ENCODE assay signal across 10 cellular contexts in the genomic region with DNA sequence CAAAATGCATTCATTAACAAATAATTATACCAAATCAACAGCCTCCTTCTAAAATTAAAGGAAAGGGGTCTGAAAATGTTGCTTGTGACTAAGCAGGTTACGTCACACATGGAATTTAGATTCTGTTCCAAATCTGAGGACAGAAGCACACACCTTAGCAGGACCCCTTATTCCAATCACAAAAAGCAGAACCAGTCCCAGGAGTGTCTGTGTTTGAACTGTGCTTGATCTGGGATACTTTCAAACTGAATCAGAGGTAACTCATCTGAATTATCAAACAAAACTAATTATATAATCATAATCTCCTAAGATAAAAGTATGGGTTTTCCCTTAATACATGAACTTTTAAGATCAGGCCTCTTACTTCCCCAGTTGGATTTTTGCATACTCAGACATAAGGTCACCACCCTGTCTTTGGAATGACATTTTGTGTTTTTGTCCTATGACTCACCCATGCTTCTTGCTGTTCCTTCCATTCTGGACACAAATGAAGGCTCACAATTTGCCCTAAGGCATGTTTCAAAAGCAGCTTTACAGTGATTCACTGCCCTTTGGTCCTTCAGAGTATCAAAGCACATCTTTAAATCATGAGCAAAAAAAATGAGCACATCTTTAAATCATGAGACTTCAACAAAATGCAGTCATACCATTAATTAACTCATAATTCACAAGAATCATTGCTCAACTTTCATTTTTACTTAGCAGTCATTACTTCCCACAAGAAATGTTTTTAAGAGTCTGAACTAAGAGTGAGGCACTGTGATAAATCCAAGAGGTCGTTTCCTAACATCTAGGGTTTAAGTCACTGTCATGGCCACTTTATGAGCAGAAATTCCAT. TPM values are rescaled to one million over a fixed set of nuclear protein-coding genes. Genes with fewer than 3 reads are reported as not detected.
A peak's percentile ranks its signal among the peaks of the same experiment; 100 is the strongest.
DNase-seq lines count a peak whose midpoint lies in the region; ATAC-seq and TF ChIP-seq lines count a peak whose summit lies in the region.
"Had no signal": no experiment of that assay in that cellular context is flagged by ENCODE, and none has a peak within 500 bp of the region (broad histone marks: within the 10 kb centered on the region; RNA-seq: fewer than 3 reads in every experiment).

No MANE protein-coding gene starts in this region.

- no peak for TF ChIP-seq CTCF in fibroblast of villous mesenchyme (IDR thresholded peaks at IDR 0.05; ENCODE audit: insufficient read depth, low read depth, low read length)

- H3K4me3 ChIP-seq in fibroblast of villous mesenchyme (ENCODE audit: low read depth, low read length): no peak overlapping the region

- no peak for ATAC-seq in HG03378 (IDR thresholded peaks at IDR 0.05; ENCODE audit: unreplicated experiment)

- peak; percentile 100 for DNase-seq in EL
- DNase-seq in RPMI8226: peak; percentile 50
- DNase-seq in fibroblast of villous mesenchyme (ENCODE audit: low read depth): peak; percentile 97
- peak; percentile 62 for DNase-seq in pulmonary artery endothelial cell (ENCODE audit: low read depth, low spot score)
- no peak for DNase-seq in stimulated activated CD8-positive, alpha-beta memory T cell treated with anti-CD3 and anti-CD28 coated beads, Interleukin-4, amount 100 ng/mL, for 48 hours
- no peak for DNase-seq in NCI-H1417 treated with DMSO at 0.1 percent for 48 hours (lab: John Stamatoyannopoulos, UW)
- DNase-seq in activated CD8-positive, alpha-beta memory T cell treated with anti-CD3 and anti-CD28 coated beads for 24 hours: no peak
- DNase-seq: NCI-H1694 had no signal

RNA-seq across cellular contexts. Expression of gene SEMA3C, which starts 35.4 kb away (rescaled TPM):
- total RNA-seq in fibroblast of villous mesenchyme (101 and 136 TPM in 2 replicates), pulmonary artery endothelial cell (5.5 and 14.9 TPM in 2 replicates)
- total RNA-seq: activated naive CD4-positive, alpha-beta T cell treated with anti-CD3 and anti-CD28 coated beads, Interleukin-2, amount 50 U/mL, for 72 hours had no signal

Comparison
In these comparisons a context has a peak if more than half of its experiments do, and no peak if none do; other contexts are left out.
1. DNase-seq: peak in EL (single experiment), RPMI8226 (single experiment), fibroblast of villous mesenchyme (single experiment) and pulmonary artery endothelial cell (single experiment); none in stimulated activated CD8-positive, alpha-beta memory T cell treated with anti-CD3 and anti-CD28 coated beads, Interleukin-4, amount 100 ng/mL, for 48 hours (single experiment), NCI-H1417 treated with DMSO at 0.1 percent for 48 hours (single experiment) and activated CD8-positive, alpha-beta memory T cell treated with anti-CD3 and anti-CD28 coated beads for 24 hours (single experiment).